In genomic region chr6:7541175-7542064, GRCh38 we compare ENCODE assay signal across 8 cellular contexts. TPM values are rescaled to one million over a fixed set of nuclear protein-coding genes. Genes with fewer than 3 reads are reported as not detected.
DNase-seq lines count a peak whose midpoint lies in the region; ATAC-seq and TF ChIP-seq lines count a peak whose summit lies in the region.

TSS of gene DSP (plus strand) at chr6:7541671. CDS start at chr6:7541916, 245 bp downstream.

- DNase-seq in CD4-positive, alpha-beta T cell, result peak in 2 of 10 experiments; percentile 1 to 15
- DNase-seq in HK-2 (ENCODE audit: unreplicated experiment) (peak; percentile 41), T-helper 17 cell (no peak), mesendoderm (peak; percentile 84), posterior cingulate gyrus (no peak)
- DNase-seq in effector memory CD8-positive, alpha-beta T cell, result no peak

- H3K9ac ChIP-seq in mesendoderm (ENCODE audit: low read length) (peak within 1 kb of the TSS; percentile 93), stomach smooth muscle (ENCODE audit: low read length in 2 of 2) (no peak within 1 kb of the TSS)

- H3K27me3 ChIP-seq in CD4-positive, alpha-beta T cell (ENCODE audit: control insufficient read depth, insufficient read depth, low read length), result peaks cover 84% of the 10 kb centered on the region
- peaks cover 2% of the 10 kb centered on the region for H3K27me3 ChIP-seq in mesendoderm (ENCODE audit: insufficient read depth, low read length, poor library complexity)
- H3K27me3 ChIP-seq in stomach smooth muscle (ENCODE audit: control insufficient read depth in 1 of 2, insufficient read depth in 2 of 2, low read length in 2 of 2), result peaks cover 41 to 61% of the 10 kb centered on the region in 2 donors

- peaks cover 6% of the 10 kb centered on the region for H3K79me2 ChIP-seq in mesendoderm (ENCODE audit: control insufficient read depth, insufficient read depth, low read length)

- H3K27ac Mint-ChIP-seq in CD4-positive, alpha-beta T cell, result no peak within 1 kb of the TSS
- H3K27ac Mint-ChIP-seq in T-helper 17 cell, result no peak within 1 kb of the TSS
- H3K27ac Mint-ChIP-seq in effector memory CD8-positive, alpha-beta T cell, result no peak within 1 kb of the TSS

- peaks cover 6% of the 10 kb centered on the region for H3K4me1 ChIP-seq in mesendoderm (ENCODE audit: control insufficient read depth, low read depth, low read length)
- peaks cover 18% of the 10 kb centered on the region for H3K4me1 ChIP-seq in stomach smooth muscle (ENCODE audit: control insufficient read depth, insufficient read depth, low read length)

- POLR2A ChIA-PET in CD4-positive, alpha-beta T cell (lab: Charles Lee), result no interaction called here

- peak within 1 kb of the TSS; percentile 76 for H3K4me3 Mint-ChIP-seq in CD4-positive, alpha-beta T cell
- peak within 1 kb of the TSS; percentile 85 for H3K4me3 Mint-ChIP-seq in T-helper 17 cell
- peak within 1 kb of the TSS; percentile 69 to 74 for H3K4me3 Mint-ChIP-seq in effector memory CD8-positive, alpha-beta T cell

- H2BK5ac ChIP-seq in mesendoderm (ENCODE audit: low read length), result peak within 1 kb of the TSS; percentile 56

- peaks cover 81% of the 10 kb centered on the region for H3K27me3 Mint-ChIP-seq in CD4-positive, alpha-beta T cell
- peaks cover 68% of the 10 kb centered on the region for H3K27me3 Mint-ChIP-seq in T-helper 17 cell
- peaks cover 73 to 87% of the 10 kb centered on the region in 2 donors for H3K27me3 Mint-ChIP-seq in effector memory CD8-positive, alpha-beta T cell

- H3K23ac ChIP-seq in mesendoderm (ENCODE audit: low read length), result peak within 1 kb of the TSS; percentile 99

- H3K4me3 ChIP-seq in mesendoderm (ENCODE audit: low read length), result peak within 1 kb of the TSS; percentile 70
- H3K4me3 ChIP-seq in stomach smooth muscle (ENCODE audit: low read length in 2 of 2), result peak within 1 kb of the TSS; percentile 55 to 71

- H3K27ac ChIP-seq in CD4-positive, alpha-beta T cell (ENCODE audit: low read depth, low read length), result no peak within 1 kb of the TSS
- peak within 1 kb of the TSS; percentile 92 for H3K27ac ChIP-seq in mesendoderm (ENCODE audit: low read depth, low read length)
- no peak within 1 kb of the TSS for H3K27ac ChIP-seq in stomach smooth muscle (ENCODE audit: low read length)

- peak within 1 kb of the TSS; percentile 42 for H4K8ac ChIP-seq in mesendoderm (ENCODE audit: low read depth, low read length)

- peak within 1 kb of the TSS; percentile 98 for H3K56ac ChIP-seq in mesendoderm (ENCODE audit: low read length)

- CTCF ChIA-PET in CD4-positive, alpha-beta T cell (lab: Charles Lee), result no interaction called here

- H3K36me3 Mint-ChIP-seq in CD4-positive, alpha-beta T cell (ENCODE audit: low read depth), result no peaks in the 10 kb centered on the region
- no peaks in the 10 kb centered on the region for H3K36me3 Mint-ChIP-seq in T-helper 17 cell (ENCODE audit: low read depth)
- peaks cover 3% of the 10 kb centered on the region for H3K36me3 Mint-ChIP-seq in effector memory CD8-positive, alpha-beta T cell (ENCODE audit: insufficient read depth)

- H4K5ac ChIP-seq in mesendoderm (ENCODE audit: low read length), result no peak within 1 kb of the TSS

- peak within 1 kb of the TSS; percentile 71 for H3K4me2 ChIP-seq in mesendoderm (ENCODE audit: low read length)

- peak within 1 kb of the TSS; percentile 41 for H3K4ac ChIP-seq in mesendoderm (ENCODE audit: low read depth, low read length)

- no peaks in the 10 kb centered on the region for H3K9me3 Mint-ChIP-seq in CD4-positive, alpha-beta T cell
- H3K9me3 Mint-ChIP-seq in effector memory CD8-positive, alpha-beta T cell, result no peaks in the 10 kb centered on the region

- no peak for ATAC-seq in CD4-positive, alpha-beta T cell (ENCODE audit: poor library complexity)
- ATAC-seq in T-helper 17 cell, result peak; percentile 32
- peak; percentile 40 for ATAC-seq in effector memory CD8-positive, alpha-beta T cell (replicated peaks)
- ATAC-seq in HG02852 (IDR thresholded peaks at IDR 0.05; ENCODE audit: unreplicated experiment), result no peak

- peak within 1 kb of the TSS; percentile 76 for H2BK120ac ChIP-seq in mesendoderm (ENCODE audit: low read depth, low read length)

- no peak within 1 kb of the TSS for H2BK15ac ChIP-seq in mesendoderm (replicated peaks; ENCODE audit: low read depth)

- TF ChIP-seq CTCF in CD4-positive, alpha-beta T cell (IDR thresholded peaks at IDR 0.05), result no peak

- H2AK5ac ChIP-seq in mesendoderm (ENCODE audit: low read length), result no peak within 1 kb of the TSS

- peaks cover 20% of the 10 kb centered on the region for H3K4me1 Mint-ChIP-seq in CD4-positive, alpha-beta T cell (ENCODE audit: low read depth)
- peaks cover 9% of the 10 kb centered on the region for H3K4me1 Mint-ChIP-seq in T-helper 17 cell
- peaks cover 0 to 3% of the 10 kb centered on the region in 2 donors for H3K4me1 Mint-ChIP-seq in effector memory CD8-positive, alpha-beta T cell (ENCODE audit: low read depth in 2 of 2)

- intact Hi-C loops in CD4-positive, alpha-beta T cell (cut with DNase I, micrococcal nuclease), result no loop called here
- intact Hi-C loops in posterior cingulate gyrus (cut with DNase I), result no loop called here

- H3K18ac ChIP-seq in mesendoderm (ENCODE audit: low read length), result peak within 1 kb of the TSS; percentile 99

- no peaks in the 10 kb centered on the region for H3K9me3 ChIP-seq in CD4-positive, alpha-beta T cell (ENCODE audit: control insufficient read depth, low read length)
- H3K9me3 ChIP-seq in T-helper 17 cell (ENCODE audit: control insufficient read depth, low read length, poor library complexity, severe bottlenecking), result no peaks in the 10 kb centered on the region
- no peaks in the 10 kb centered on the region for H3K9me3 ChIP-seq in stomach smooth muscle (ENCODE audit: control insufficient read depth in 2 of 2, low read length in 2 of 2)

- no CpG with 5 or more reads among the region's 105 CpGs for WGBS in mesendoderm (ENCODE audit: extremely low coverage, insufficient coverage, low lambda C conversion rate)

- H3K36me3 ChIP-seq in mesendoderm (ENCODE audit: control insufficient read depth, insufficient read depth, low read length) (no peaks in the 10 kb centered on the region), stomach smooth muscle (ENCODE audit: control insufficient read depth in 2 of 2, insufficient read depth in 2 of 2, low read length in 2 of 2) (no peaks in the 10 kb centered on the region)

- H3K79me1 ChIP-seq in mesendoderm (ENCODE audit: low read length), result peaks cover 6% of the 10 kb centered on the region

RNA-seq across cellular contexts. Expression of gene DSP, which starts in this region (rescaled TPM):
- total RNA-seq in CD4-positive, alpha-beta T cell, result under 1 TPM in 1 of 2 experiments, not detected in 1; 0.14 TPM
- total RNA-seq in T-helper 17 cell, result under 1 TPM in 1 of 2 donors, not detected in 1; 0.05 TPM
- polyA plus RNA-seq in mesendoderm (2013, experiment 1 of 2), result 19.9 TPM
- 19.4 TPM for polyA plus RNA-seq in mesendoderm (2013, experiment 2 of 2)

Comparison
In these comparisons a context has a peak if more than half of its experiments do, and no peak if none do; other contexts are left out.
1. Peak in ATAC-seq in T-helper 17 cell; RNA of the gene not detected or under 1 TPM.
2. DNase-seq: peak in HK-2 (single experiment) and mesendoderm (single experiment); none in T-helper 17 cell (0 of 3), effector memory CD8-positive, alpha-beta T cell (0 of 3) and posterior cingulate gyrus (0 of 10).
3. Peak in every context shown above with its lines, with median percentiles within 50 percentile points of each other: H3K4me3 Mint-ChIP-seq.